ENCODE assay signal across 8 cellular contexts in genomic region chr9:62799851-62800371, GRCh38.
DNase-seq lines count a peak whose midpoint lies in the region; ATAC-seq, FAIRE-seq and TF ChIP-seq lines count a peak whose summit lies in the region.
"Not testable (repeated sequence)": the region's sequence is repeated elsewhere in the genome, so short reads cannot be mapped to it uniquely, and the experiment has no call there.

No MANE protein-coding gene starts in this region.

- CTCF ChIA-PET in activated CD4-positive, alpha-beta T cell treated with anti-CD3 and anti-CD28 coated beads for 36 hours (lab: Charles Lee), result not testable (repeated sequence)

- peak overlapping the region; percentile 87 for H3K4me2 ChIP-seq in astrocyte (ENCODE audit: low read length)

- not testable (repeated sequence) for H4K20me1 ChIP-seq in astrocyte (ENCODE audit: insufficient read depth, low read length)

- FAIRE-seq in astrocyte (lab: Jason Lieb, UNC), result not testable (repeated sequence)

- DNase-seq in EH (ENCODE audit: low read depth) (peak; percentile 36), fibroblast of the aortic adventitia (ENCODE audit: low read depth) (peak; percentile 14), left lung (peak; percentile 69 to 95), posterior cingulate gyrus (peak in 9 of 10 donors; percentile 32 to 94 (median 46)), thyroid gland (peak; percentile 47 to 55)
- peak; percentile 50 for DNase-seq in activated CD4-positive, alpha-beta T cell treated with anti-CD3 and anti-CD28 coated beads for 36 hours
- not testable (repeated sequence) for DNase-seq in astrocyte (ENCODE audit: low read depth)

- H3K27me3 ChIP-seq in astrocyte (ENCODE audit: insufficient read depth, low read length), result not testable (repeated sequence)
- H3K27me3 ChIP-seq in left lung (peaks cover 49 to 63% of the 10 kb centered on the region in 2 donors), thyroid gland (peaks cover 17% of the 10 kb centered on the region)

- 19 to 21% methylated on average over 26 of the region's 36 CpGs for WGBS in thyroid gland, 2 donors

- not testable (repeated sequence) for H3K9me3 ChIP-seq in astrocyte (ENCODE audit: insufficient read depth, low read depth, low read length); left lung; thyroid gland

- TF ChIP-seq CTCF in astrocyte (IDR thresholded peaks at IDR 0.05; ENCODE audit: insufficient read depth, low read depth, low read length); fibroblast of the aortic adventitia (IDR thresholded peaks at IDR 0.05; ENCODE audit: insufficient read depth, low read length); left lung (IDR thresholded peaks at IDR 0.05); thyroid gland (IDR thresholded peaks at IDR 0.05): not testable (repeated sequence)

- peaks cover 42% of the 10 kb centered on the region for H3K27me3 Mint-ChIP-seq in activated CD4-positive, alpha-beta T cell treated with anti-CD3 and anti-CD28 coated beads for 36 hours
- peaks cover 49% of the 10 kb centered on the region for H3K27me3 Mint-ChIP-seq in astrocyte (ENCODE audit: low read depth, unreplicated experiment)

- H3K4me3 Mint-ChIP-seq in activated CD4-positive, alpha-beta T cell treated with anti-CD3 and anti-CD28 coated beads for 36 hours, result peak overlapping the region; percentile 26
- peak overlapping the region; percentile 40 for H3K4me3 Mint-ChIP-seq in astrocyte (ENCODE audit: unreplicated experiment)

- peak; percentile 22 for ATAC-seq in HG03432 (IDR thresholded peaks at IDR 0.05; ENCODE audit: unreplicated experiment)
- ATAC-seq in activated CD4-positive, alpha-beta T cell treated with anti-CD3 and anti-CD28 coated beads for 36 hours; left lung: not testable (repeated sequence)

- POLR2A ChIA-PET in activated CD4-positive, alpha-beta T cell treated with anti-CD3 and anti-CD28 coated beads for 36 hours (lab: Charles Lee), result interaction anchor here (1.1 kb wide), 1 partner anchor 1018 kb away, joined by 3 read pairs; no protein-coding TSS in a partner anchor

- not testable (repeated sequence) for TF ChIP-seq POLR2A in thyroid gland (IDR thresholded peaks at IDR 0.05)

- peak overlapping the region; percentile 95 for H3K9ac ChIP-seq in astrocyte (ENCODE audit: low read length)

- H3K4me3 ChIP-seq in astrocyte (ENCODE audit: insufficient read depth, low read depth, low read length) (peak overlapping the region; percentile 73), fibroblast of the aortic adventitia (ENCODE audit: low read depth, low read length) (peak overlapping the region; percentile 57), left lung (peak overlapping the region; percentile 7 to 55), thyroid gland (replicated peaks in 1 of 3) (peak overlapping the region in 2 of 3 donors; percentile 16)

- H3K4me1 ChIP-seq in astrocyte (ENCODE audit: insufficient read depth, low read length) (peaks cover 28% of the 10 kb centered on the region), left lung (peaks cover 0 to 37% of the 10 kb centered on the region in 2 donors), thyroid gland (peaks cover 10 to 37% of the 10 kb centered on the region in 2 donors)

- H3K79me2 ChIP-seq in astrocyte (ENCODE audit: insufficient read depth, low read length), result peaks cover 46% of the 10 kb centered on the region

- not testable (repeated sequence) for H3K27ac Mint-ChIP-seq in activated CD4-positive, alpha-beta T cell treated with anti-CD3 and anti-CD28 coated beads for 36 hours; astrocyte (ENCODE audit: unreplicated experiment)

- H3K4me1 Mint-ChIP-seq in activated CD4-positive, alpha-beta T cell treated with anti-CD3 and anti-CD28 coated beads for 36 hours, result peaks cover 33% of the 10 kb centered on the region
- H3K4me1 Mint-ChIP-seq in astrocyte (ENCODE audit: low read depth, unreplicated experiment), result not testable (repeated sequence)

- intact Hi-C loops in activated CD4-positive, alpha-beta T cell treated with anti-CD3 and anti-CD28 coated beads for 36 hours (cut with DNase I, micrococcal nuclease); left lung (cut with DNase I); posterior cingulate gyrus (cut with DNase I); thyroid gland (cut with DNase I): not testable (repeated sequence)

- H3K27ac ChIP-seq in astrocyte (ENCODE audit: low read depth, low read length) (peak overlapping the region; percentile 68), left lung (peak overlapping the region; percentile 64 to 83), thyroid gland (peak overlapping the region in 1 of 3 donors; percentile 5)

- not testable (repeated sequence) for H3K36me3 ChIP-seq in astrocyte (ENCODE audit: insufficient read depth, low read length); left lung; thyroid gland

- peak overlapping the region; percentile 81 for H2AFZ ChIP-seq in astrocyte (ENCODE audit: low read depth, low read length)

- not testable (repeated sequence) for H3K9me3 Mint-ChIP-seq in activated CD4-positive, alpha-beta T cell treated with anti-CD3 and anti-CD28 coated beads for 36 hours (ENCODE audit: low read depth)
- peaks cover 24% of the 10 kb centered on the region for H3K9me3 Mint-ChIP-seq in astrocyte (ENCODE audit: unreplicated experiment)

- H3K36me3 Mint-ChIP-seq in activated CD4-positive, alpha-beta T cell treated with anti-CD3 and anti-CD28 coated beads for 36 hours (ENCODE audit: low read depth); astrocyte (ENCODE audit: low read depth, unreplicated experiment): not testable (repeated sequence)

Comparison
In these comparisons a context has a peak if more than half of its experiments do, and no peak if none do; other contexts are left out.
1. H3K4me3 ChIP-seq: peak in every context shown above with its lines; median percentile 73 in astrocyte; 57 in fibroblast of the aortic adventitia; 31 in left lung; 16 in thyroid gland.